In genomic region chr6:157185171-157185570, GRCh38 we compare ENCODE assay signal across 1 cellular context.
TF ChIP-seq lines count a peak whose summit lies in the region.

No MANE protein-coding gene starts in this region.

TF ChIP-seq in WTC11, 78 proteins besides CTCF, POLR2A, EP300 and RAD21 (continued from another document):
- no peak for TF ChIP-seq ATF6 (CRISPR knock-in tag; IDR thresholded peaks at IDR 0.05)
- no peak for TF ChIP-seq CREB1 (CRISPR knock-in tag; IDR thresholded peaks at IDR 0.05)
- no peak for TF ChIP-seq ZNF263 (CRISPR knock-in tag; IDR thresholded peaks at IDR 0.05; ENCODE audit: low read depth)
- no peak for TF ChIP-seq FOXP1 (CRISPR knock-in tag; IDR thresholded peaks at IDR 0.05; ENCODE audit: borderline replicate concordance)
- TF ChIP-seq ESRRA (CRISPR knock-in tag; IDR thresholded peaks at IDR 0.05; ENCODE audit: borderline replicate concordance): no peak
- no peak for TF ChIP-seq ZNF219 (CRISPR knock-in tag; IDR thresholded peaks at IDR 0.05; ENCODE audit: borderline replicate concordance)
- no peak for TF ChIP-seq NR2C2 (CRISPR knock-in tag; IDR thresholded peaks at IDR 0.05)
- TF ChIP-seq ZNF671 (CRISPR knock-in tag; IDR thresholded peaks at IDR 0.05): no peak
- no peak for TF ChIP-seq RORB (CRISPR knock-in tag; IDR thresholded peaks at IDR 0.05)
- TF ChIP-seq OVOL2 (CRISPR knock-in tag; IDR thresholded peaks at IDR 0.05; ENCODE audit: borderline replicate concordance): no peak
- TF ChIP-seq MXD4 (CRISPR knock-in tag; IDR thresholded peaks at IDR 0.05; ENCODE audit: borderline replicate concordance): no peak
